ENCODE assay signal across 12 cellular contexts in the genomic region with DNA sequence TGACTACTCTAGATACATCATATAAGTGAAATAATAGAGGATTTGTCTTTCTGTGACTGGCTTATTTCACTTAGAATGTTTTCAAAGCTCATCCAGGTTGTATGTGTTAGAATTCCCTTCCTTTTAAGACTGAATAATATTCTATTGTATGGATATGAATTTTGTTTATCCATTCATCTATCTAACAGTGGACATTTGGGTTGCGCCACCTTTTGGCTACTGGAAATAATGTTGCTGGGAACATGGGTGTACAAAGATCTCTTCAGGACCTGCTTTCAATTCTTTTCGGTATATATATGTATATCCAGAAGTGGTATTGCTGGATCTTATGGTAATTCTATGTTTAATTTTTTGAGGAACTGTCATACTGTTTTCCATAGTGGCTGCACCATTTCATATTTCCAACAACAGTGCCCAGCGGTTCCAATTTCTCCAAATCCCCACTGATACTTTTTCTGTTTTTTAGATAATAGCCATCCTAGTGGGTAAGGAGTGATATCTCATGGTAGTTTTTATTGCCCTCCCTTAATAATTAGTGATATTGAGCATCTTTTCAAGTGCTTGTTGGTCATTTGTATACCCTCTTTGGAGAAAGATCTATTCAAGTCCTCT. TPM values are rescaled to one million over a fixed set of nuclear protein-coding genes. Genes with fewer than 3 reads are reported as not detected.
DNase-seq lines count a peak whose midpoint lies in the region; ATAC-seq and TF ChIP-seq lines count a peak whose summit lies in the region.
"Had no signal": no experiment of that assay in that cellular context is flagged by ENCODE, and none has a peak within 500 bp of the region (broad histone marks: within the 10 kb centered on the region; RNA-seq: fewer than 3 reads in every experiment).

No MANE protein-coding gene starts in this region.

- H2AFZ ChIP-seq in OCI-LY7 (ENCODE audit: low read length) = no peak overlapping the region

- H3K9me3 Mint-ChIP-seq in type B pancreatic cell = no peaks in the 10 kb centered on the region

- WGBS in heart left ventricle, 4 donors = 69 to 74% (median 72%) methylated on average over 3 of the region's 3 CpGs

- peak overlapping the region; percentile 0 for H3K4me3 Mint-ChIP-seq in type B pancreatic cell

- H3K27me3 Mint-ChIP-seq in type B pancreatic cell = peaks cover 30% of the 10 kb centered on the region

- H3K36me3 ChIP-seq in heart left ventricle = no peaks in the 10 kb centered on the region
- H3K36me3 ChIP-seq in OCI-LY7 (ENCODE audit: insufficient read depth, low read length) = no peaks in the 10 kb centered on the region
- H3K36me3 ChIP-seq: HAP-1 had no signal

- intact Hi-C loops in heart left ventricle (cut with DNase I) = loop anchor here in 6 of 10 donors (5.0 to 10.0 kb wide), 2 partner anchors 337 to 340 kb away; no protein-coding TSS in a partner anchor
- intact Hi-C loops in Right ventricle myocardium superior (cut with DNase I) = no loop called here
- intact Hi-C loops in OCI-LY7 (cut with micrococcal nuclease; ENCODE audit: unreplicated experiment) = no loop called here

- peaks cover 9% of the 10 kb centered on the region for H3K4me1 Mint-ChIP-seq in type B pancreatic cell (ENCODE audit: unreplicated experiment)

- TF ChIP-seq POLR2A in heart left ventricle (IDR thresholded peaks at IDR 0.05) = no peak

- 0 out of 2 replicates have a peak, but pooled peaks cover 3% of the 10 kb centered on the region for H4K20me1 ChIP-seq in OCI-LY7 (ENCODE audit: insufficient read depth, low read length)

- POLR2A ChIA-PET in OCI-LY7 (lab: Charles Lee) = interaction anchor here (0.6 to 1.0 kb wide), 3 partner anchors 9 to 453 kb away, joined by 3 to 5 read pairs (median 5); no protein-coding TSS in a partner anchor

- H3K4me3 ChIP-seq in heart left ventricle = no peak overlapping the region
- no peak overlapping the region for H3K4me3 ChIP-seq in OCI-LY7 (ENCODE audit: low read depth, low read length, poor library complexity, severe bottlenecking)
- H3K4me3 ChIP-seq: HAP-1 had no signal

- CTCF ChIA-PET in OCI-LY7 (lab: Charles Lee; ENCODE audit: unreplicated experiment) = no interaction called here

- ATAC-seq in heart left ventricle = no peak
- no peak for ATAC-seq in Right ventricle myocardium superior (ENCODE audit: poor library complexity)

- H3K27ac ChIP-seq in heart left ventricle = no peak overlapping the region
- no peak overlapping the region for H3K27ac ChIP-seq in OCI-LY7 (ENCODE audit: low read depth, low read length, poor library complexity, severe bottlenecking)

- BruUV-seq in OCI-LY7 (replicated peaks; lab: Mats Ljungman, UMichigan) = no TSS peak

- H3K9me3 ChIP-seq in heart left ventricle (no peaks in the 10 kb centered on the region), OCI-LY7 (ENCODE audit: low read length) (no peaks in the 10 kb centered on the region)
- H3K9me3 ChIP-seq: HAP-1 had no signal

- H3K79me2 ChIP-seq in OCI-LY7 (ENCODE audit: insufficient read depth, low read depth, low read length) = no peaks in the 10 kb centered on the region

- H3K27ac Mint-ChIP-seq in type B pancreatic cell = no peak overlapping the region

- TF ChIP-seq CTCF in heart left ventricle (IDR thresholded peaks at IDR 0.05) (peak in 7 of 12 donors; percentile 9 to 49 (median 29)), OCI-LY7 (conservative IDR thresholded peaks at IDR 0.05; ENCODE audit: low read length) (peak; percentile 75), type B pancreatic cell (conservative IDR thresholded peaks at IDR 0.05) (peak; percentile 45)

- H3K4me1 ChIP-seq in heart left ventricle = peaks cover 0 to 26% (median 9%) of the 10 kb centered on the region in 12 donors
- peaks cover 10% of the 10 kb centered on the region for H3K4me1 ChIP-seq in OCI-LY7 (ENCODE audit: insufficient read depth, low read length, poor library complexity, severe bottlenecking)

- no peak overlapping the region for H3K4me2 ChIP-seq in OCI-LY7 (ENCODE audit: low read length)

- peaks cover 0 to 25% (median 0%) of the 10 kb centered on the region in 9 donors for H3K27me3 ChIP-seq in heart left ventricle

- no peak for DNase-seq in heart left ventricle
- no peak for DNase-seq in Right ventricle myocardium superior
- DNase-seq in OCI-LY7 (ENCODE audit: low spot score) = peak; percentile 12
- peak; percentile 28 for DNase-seq in fibroblast of gingiva (ENCODE audit: low read depth)
- no peak for DNase-seq in type B pancreatic cell (ENCODE audit: extremely low spot score, unreplicated experiment)
- no peak for DNase-seq in COLO829 (ENCODE audit: low spot score)
- no peak for DNase-seq in T1000 (lab: John Stamatoyannopoulos, UW)
- DNase-seq in NCI-H774 (lab: John Stamatoyannopoulos, UW) = no peak
- DNase-seq: effector CD8-positive, alpha-beta T cell; NCI-H187 treated with DMSO at 0.1 percent for 48 hours; stimulated activated CD8-positive, alpha-beta memory T cell treated with anti-CD3 and anti-CD28 coated beads, Interleukin-4, amount 100 ng/mL, for 48 hours had no signal

- no peaks in the 10 kb centered on the region for H3K36me3 Mint-ChIP-seq in type B pancreatic cell

- H3K9me2 ChIP-seq in OCI-LY7 (ENCODE audit: insufficient read depth, low read length) = no peaks in the 10 kb centered on the region

RNA-seq across cellular contexts. Expression of gene SCD5, which starts 3.4 kb away (rescaled TPM):
- total RNA-seq in heart left ventricle (1 to 10 TPM; 1.4 to 6.8 (median 3.0) TPM), Right ventricle myocardium superior (4.9 TPM), OCI-LY7 (2022) (0.72 and 0.76 TPM in 2 replicates), type B pancreatic cell (ENCODE audit: low replicate concordance) (22.5 and 36.6 TPM in 2 replicates)
- polyA plus RNA-seq in heart left ventricle = 1 to 10 TPM; 2.4 to 2.5 TPM
- 0.47 and 1.1 TPM in 2 replicates for total RNA-seq in OCI-LY7 (2014; rRNA removed; shearing (Covaris generic))

Comparison
In these comparisons a context has a peak if more than half of its experiments do, and no peak if none do; other contexts are left out.
1. intact Hi-C loops: an anchor here in heart left ventricle (5.0 to 10.0 kb wide); none called in Right ventricle myocardium superior and OCI-LY7.
2. DNase-seq: peak in OCI-LY7 (single experiment) and fibroblast of gingiva (single experiment); none in heart left ventricle (0 of 5), Right ventricle myocardium superior (single experiment), type B pancreatic cell (single experiment), COLO829 (single experiment), T1000 (single experiment) and NCI-H774 (single experiment).
3. Peak in every context shown above with its lines, with median percentiles within 50 percentile points of each other: CTCF ChIP-seq.